In genomic region chr2:33202641-33203345, GRCh38 we compare ENCODE assay signal across 12 cellular contexts.
"Had no signal": no experiment of that assay in that cellular context is flagged by ENCODE, and none has a peak within 500 bp of the region (broad histone marks: within the 10 kb centered on the region; RNA-seq: fewer than 3 reads in every experiment).

No MANE protein-coding gene starts in this region.

- H3K4me3 ChIP-seq: dorsolateral prefrontal cortex, stomach, thyroid gland, vagina had no signal

- H3K27me3 ChIP-seq: brain microvascular endothelial cell, dorsolateral prefrontal cortex, stomach, thyroid gland, vagina had no signal

- H3K4me1 ChIP-seq: thyroid gland had no signal

- H3K36me3 ChIP-seq: stomach, thyroid gland, vagina had no signal

- ATAC-seq: T-helper 17 cell had no signal

- DNase-seq: activated CD4-positive, CD25-positive, alpha-beta regulatory T cell; activated T-cell treated with anti-CD3 and anti-CD28 coated beads, Interleukin-2, amount 50 U/mL, for 1 hour; amniotic stem cell; brain microvascular endothelial cell; dorsolateral prefrontal cortex; glutamatergic neuron; stimulated activated CD4-positive, alpha-beta T cell treated with anti-CD3 and anti-CD28 coated beads, Interleukin-15, amount 100 ng/mL, for 24 hours; stimulated activated CD4-positive, alpha-beta T cell treated with anti-CD3 and anti-CD28 coated beads, Interleukin-4, amount 100 ng/mL, for 24 hours; stomach; T-helper 17 cell; thyroid gland had no signal

- H3K27ac ChIP-seq: brain microvascular endothelial cell, dorsolateral prefrontal cortex, thyroid gland, vagina had no signal

- H3K9me3 ChIP-seq: stomach, thyroid gland, vagina had no signal
